ENCODE assay signal across 8 cellular contexts in genomic region chr1:155006601-155007101, GRCh38. TPM values are rescaled to one million over a fixed set of nuclear protein-coding genes. Genes with fewer than 3 reads are reported as not detected.
A peak's percentile ranks its signal among the peaks of the same experiment; 100 is the strongest.
DNase-seq lines count a peak whose midpoint lies in the region; ATAC-seq lines count a peak whose summit lies in the region.

No MANE protein-coding gene starts in this region.

- no peaks in the 10 kb centered on the region for H3K4me1 ChIP-seq in SJCRH30

- peak overlapping the region; percentile 76 for H3K4me3 Mint-ChIP-seq in natural killer cell treated with Interleukin-12 subunit alpha and Interleukin-12 subunit beta and Interleukin-15 and Interleukin-18, amount 100 ng/mL, for 72 hours

- H3K27ac Mint-ChIP-seq in natural killer cell treated with Interleukin-12 subunit alpha and Interleukin-12 subunit beta and Interleukin-15 and Interleukin-18, amount 100 ng/mL, for 72 hours: peak overlapping the region; percentile 94 to 98

- H3K4me1 Mint-ChIP-seq in natural killer cell treated with Interleukin-12 subunit alpha and Interleukin-12 subunit beta and Interleukin-15 and Interleukin-18, amount 100 ng/mL, for 72 hours (ENCODE audit: low read depth in 2 of 2): peaks cover 34 to 53% of the 10 kb centered on the region in 2 donors

- no peaks in the 10 kb centered on the region for H3K27me3 Mint-ChIP-seq in natural killer cell treated with Interleukin-12 subunit alpha and Interleukin-12 subunit beta and Interleukin-15 and Interleukin-18, amount 100 ng/mL, for 72 hours

- ATAC-seq in natural killer cell treated with Interleukin-12 subunit alpha and Interleukin-12 subunit beta and Interleukin-15 and Interleukin-18, amount 100 ng/mL, for 72 hours: no peak
- no peak for ATAC-seq in GM18502 (IDR thresholded peaks at IDR 0.05; ENCODE audit: poor library complexity, unreplicated experiment)
- ATAC-seq in HG03457 (IDR thresholded peaks at IDR 0.05; ENCODE audit: unreplicated experiment): no peak

- no peaks in the 10 kb centered on the region for H3K9me3 ChIP-seq in SJCRH30 (replicated peaks)

- H3K4me3 ChIP-seq in SJCRH30: no peak overlapping the region

- DNase-seq in NCI-H82 (lab: John Stamatoyannopoulos, UW) (peak; percentile 83), NCI-H82 treated with DMSO at 0.1 percent for 48 hours (lab: John Stamatoyannopoulos, UW; ENCODE audit: unreplicated experiment) (no peak), SJCRH30 (peak; percentile 24 to 46), cerebellum (ENCODE audit: low spot score) (peak; percentile 68), NK-92 (lab: John Stamatoyannopoulos, UW; ENCODE audit: unreplicated experiment) (no peak)
- no peak for DNase-seq in natural killer cell treated with Interleukin-12 subunit alpha and Interleukin-12 subunit beta and Interleukin-15 and Interleukin-18, amount 100 ng/mL, for 72 hours (ENCODE audit: low spot score)

- no peaks in the 10 kb centered on the region for H3K36me3 ChIP-seq in SJCRH30

- no peaks in the 10 kb centered on the region for H3K36me3 Mint-ChIP-seq in natural killer cell treated with Interleukin-12 subunit alpha and Interleukin-12 subunit beta and Interleukin-15 and Interleukin-18, amount 100 ng/mL, for 72 hours

- H3K27me3 ChIP-seq in SJCRH30: no peaks in the 10 kb centered on the region

- no peaks in the 10 kb centered on the region for H3K9me3 Mint-ChIP-seq in natural killer cell treated with Interleukin-12 subunit alpha and Interleukin-12 subunit beta and Interleukin-15 and Interleukin-18, amount 100 ng/mL, for 72 hours

- H3K27ac ChIP-seq in SJCRH30: no peak overlapping the region

RNA-seq across cellular contexts. Expression of gene ZBTB7B, which starts 4.0 kb away (rescaled TPM):
- 4.8 and 5.6 TPM in 2 replicates for total RNA-seq in SJCRH30 (2014; rRNA removed; shearing (Covaris generic))
- total RNA-seq in cerebellum: 2.4 TPM
- total RNA-seq in natural killer cell treated with Interleukin-12 subunit alpha and Interleukin-12 subunit beta and Interleukin-15 and Interleukin-18, amount 100 ng/mL, for 72 hours: 100 to 1,000 TPM in 1 of 2 donors, 10 to 100 TPM in 1; 78.4 to 107 TPM

RNA-seq across cellular contexts. Expression of gene LENEP, which starts 13.3 kb away (rescaled TPM):
- total RNA-seq in SJCRH30 (2014; rRNA removed; shearing (Covaris generic)): not detected in 2 replicates
- 1.5 TPM for total RNA-seq in cerebellum
- 1 to 10 TPM in 1 of 2 donors, under 1 TPM in 1; 0.48 to 4.3 TPM for total RNA-seq in natural killer cell treated with Interleukin-12 subunit alpha and Interleukin-12 subunit beta and Interleukin-15 and Interleukin-18, amount 100 ng/mL, for 72 hours

RNA-seq across cellular contexts. Expression of gene FLAD1, which starts 23.5 kb away (rescaled TPM):
- 25.6 and 28.0 TPM in 2 replicates for total RNA-seq in SJCRH30 (2014; rRNA removed; shearing (Covaris generic))
- 16.8 TPM for total RNA-seq in cerebellum
- 10 to 100 TPM; 53.1 to 84.2 TPM for total RNA-seq in natural killer cell treated with Interleukin-12 subunit alpha and Interleukin-12 subunit beta and Interleukin-15 and Interleukin-18, amount 100 ng/mL, for 72 hours

RNA-seq across cellular contexts. Expression of gene DCST2, which starts 26.9 kb away (rescaled TPM):
- total RNA-seq in SJCRH30 (2014; rRNA removed; shearing (Covaris generic)): not detected in 2 replicates
- not detected for total RNA-seq in cerebellum
- total RNA-seq in natural killer cell treated with Interleukin-12 subunit alpha and Interleukin-12 subunit beta and Interleukin-15 and Interleukin-18, amount 100 ng/mL, for 72 hours: under 1 TPM in 1 of 2 donors, not detected in 1; 0.57 TPM

RNA-seq across cellular contexts. Expression of gene DCST1, which starts 27.0 kb away (rescaled TPM):
- total RNA-seq in SJCRH30 (2014; rRNA removed; shearing (Covaris generic)): not detected in 2 replicates
- not detected for total RNA-seq in cerebellum
- total RNA-seq in natural killer cell treated with Interleukin-12 subunit alpha and Interleukin-12 subunit beta and Interleukin-15 and Interleukin-18, amount 100 ng/mL, for 72 hours: not detected

Comparison
In these comparisons a context has a peak if more than half of its experiments do, and no peak if none do; other contexts are left out.
1. DNase-seq: peak in NCI-H82 (single experiment), SJCRH30 (2 of 2) and cerebellum (single experiment); none in NCI-H82 treated with DMSO at 0.1 percent for 48 hours (single experiment), natural killer cell treated with Interleukin-12 subunit alpha and Interleukin-12 subunit beta and Interleukin-15 and Interleukin-18, amount 100 ng/mL, for 72 hours (single experiment) and NK-92 (single experiment).
2. RNA of gene ZBTB7B, which starts 4.0 kb away (total RNA-seq): 78.4 to 107 TPM in natural killer cell treated with Interleukin-12 subunit alpha and Interleukin-12 subunit beta and Interleukin-15 and Interleukin-18, amount 100 ng/mL, for 72 hours; 4.8 to 5.6 TPM in SJCRH30 and 2.4 TPM in cerebellum (single experiment); every median in the first group is over 10 times any median in the second.